ENCODE assay signal across 2 cellular contexts in genomic region chr5:149387081-149387611, GRCh38.
TF ChIP-seq lines count a peak whose summit lies in the region.

No MANE protein-coding gene starts in this region.

TF ChIP-seq in liver, 16 proteins besides CTCF, POLR2A, EP300 and RAD21:
- TF ChIP-seq GABPA (IDR thresholded peaks at IDR 0.05 in 1 of 2, conservative IDR thresholded peaks at IDR 0.05 in 1 of 2): no peak
- no peak for TF ChIP-seq REST (IDR thresholded peaks at IDR 0.05)
- no peak for TF ChIP-seq FOXA2 (IDR thresholded peaks at IDR 0.05)
- peak in 1 of 2 donors; percentile 43 for TF ChIP-seq RXRA (IDR thresholded peaks at IDR 0.05)
- TF ChIP-seq NR2F2 (IDR thresholded peaks at IDR 0.05): peak; percentile 78
- TF ChIP-seq TAF1 (conservative IDR thresholded peaks at IDR 0.05): no peak
- TF ChIP-seq JUND (IDR thresholded peaks at IDR 0.05): no peak

TF ChIP-seq in HepG2, 621 proteins besides CTCF, POLR2A, EP300 and RAD21:
- TF ChIP-seq XRCC5 (optimal IDR thresholded peaks at IDR 0.05; ENCODE audit: low read length) (no peak), SNRNP70 (IDR thresholded peaks at IDR 0.05; ENCODE audit: low read depth, low read length) (no peak), ONECUT2 (CRISPR knock-in tag; IDR thresholded peaks at IDR 0.05) (no peak), HCFC1 (IDR thresholded peaks at IDR 0.05; ENCODE audit: low read depth, low read length) (no peak), SP2 (CRISPR knock-in tag; IDR thresholded peaks at IDR 0.05) (no peak), ZNF143 (CRISPR knock-in tag; IDR thresholded peaks at IDR 0.05) (no peak), ZC3H13 (CRISPR knock-in tag; IDR thresholded peaks at IDR 0.05) (no peak), ZNF567 (CRISPR knock-in tag; IDR thresholded peaks at IDR 0.05; ENCODE audit: borderline replicate concordance) (no peak), TOE1 (CRISPR knock-in tag; IDR thresholded peaks at IDR 0.05) (no peak), CBX5 (CRISPR knock-in tag; IDR thresholded peaks at IDR 0.05; ENCODE audit: borderline replicate concordance) (no peak), MTA1 (CRISPR knock-in tag; IDR thresholded peaks at IDR 0.05; ENCODE audit: borderline replicate concordance) (no peak), IRF9 (CRISPR knock-in tag; IDR thresholded peaks at IDR 0.05; ENCODE audit: borderline replicate concordance) (no peak), ZNF160 (CRISPR knock-in tag; IDR thresholded peaks at IDR 0.05) (no peak), NCOA5 (CRISPR knock-in tag; IDR thresholded peaks at IDR 0.05) (no peak)
TF ChIP-seq in HepG2: peak in this region for 0.
